Comparison of ENCODE assay signal across 14 cellular contexts in genomic region chr4:184748251-184748652, GRCh38. TPM values are rescaled to one million over a fixed set of nuclear protein-coding genes. Genes with fewer than 3 reads are reported as not detected.
A peak's percentile ranks its signal among the peaks of the same experiment; 100 is the strongest.
DNase-seq lines count a peak whose midpoint lies in the region; ATAC-seq lines count a peak whose summit lies in the region.
"Had no signal": no experiment of that assay in that cellular context is flagged by ENCODE, and none has a peak within 500 bp of the region (broad histone marks: within the 10 kb centered on the region; RNA-seq: fewer than 3 reads in every experiment).

No MANE protein-coding gene starts in this region.

- H3K4me1 ChIP-seq in subcutaneous abdominal adipose tissue (ENCODE audit: control insufficient read depth in 5 of 5, insufficient read depth in 5 of 5, low read length in 5 of 5), result peaks cover 10 to 59% (median 44%) of the 10 kb centered on the region in 5 donors

- intact Hi-C loops in dendritic cell treated with granulocyte-macrophage colony-stimulating factor and Interleukin-4, amounts not matched to agents 40 ng/mL and 50 ng/mL, for 4 days (cut with micrococcal nuclease), result loop anchor here (5.0 to 10.0 kb wide), 2 partner anchors 64 to 203 kb away; no protein-coding TSS in a partner anchor
- intact Hi-C loops in left colon (cut with DNase I, micrococcal nuclease), result no loop called here

- H3K4me1 Mint-ChIP-seq in dendritic cell treated with granulocyte-macrophage colony-stimulating factor and Interleukin-4, amounts not matched to agents 40 ng/mL and 50 ng/mL, for 4 days (ENCODE audit: low read depth), result peaks cover 64% of the 10 kb centered on the region

- no peaks in the 10 kb centered on the region for H3K27me3 ChIP-seq in subcutaneous abdominal adipose tissue (ENCODE audit: control insufficient read depth in 5 of 5, insufficient read depth in 4 of 5, low read length in 5 of 5)
- H3K27me3 ChIP-seq: spleen had no signal

- peak; percentile 42 for DNase-seq in LHCN-M2 (ENCODE audit: low read depth)
- peak; percentile 37 to 54 for DNase-seq in left colon
- DNase-seq in KG1 (lab: John Stamatoyannopoulos, UW), result no peak
- DNase-seq in activated CD8-positive, alpha-beta memory T cell treated with anti-CD3 and anti-CD28 coated beads for 24 hours, result no peak
- no peak for DNase-seq in middle frontal gyrus (ENCODE audit: extremely low spot score, low spot score)
- no peak for DNase-seq in mesenteric fat pad (ENCODE audit: low spot score)
- DNase-seq: activated CD4-positive, alpha-beta memory T cell treated with anti-CD3 and anti-CD28 coated beads, Interleukin-2, amount 10 ng/mL, durations not matched to agents 7 days and 5 days; activated naive CD8-positive, alpha-beta T cell treated with anti-CD3 and anti-CD28 coated beads, Interleukin-2, amount 50 U/mL, for 24 hours; GOT3; naive B cell; NCI-H2029 treated with DMSO at 0.1 percent for 48 hours; spleen had no signal

- no peaks in the 10 kb centered on the region for H3K27me3 Mint-ChIP-seq in dendritic cell treated with granulocyte-macrophage colony-stimulating factor and Interleukin-4, amounts not matched to agents 40 ng/mL and 50 ng/mL, for 4 days
- H3K27me3 Mint-ChIP-seq: activated CD4-positive, alpha-beta memory T cell treated with anti-CD3 and anti-CD28 coated beads, Interleukin-2, amount 10 ng/mL, durations not matched to agents 7 days and 5 days; activated naive CD8-positive, alpha-beta T cell treated with anti-CD3 and anti-CD28 coated beads, Interleukin-2, amount 50 U/mL, for 24 hours had no signal

- no peaks in the 10 kb centered on the region for H3K9me3 Mint-ChIP-seq in dendritic cell treated with granulocyte-macrophage colony-stimulating factor and Interleukin-4, amounts not matched to agents 40 ng/mL and 50 ng/mL, for 4 days
- H3K9me3 Mint-ChIP-seq: activated CD4-positive, alpha-beta memory T cell treated with anti-CD3 and anti-CD28 coated beads, Interleukin-2, amount 10 ng/mL, durations not matched to agents 7 days and 5 days; activated naive CD8-positive, alpha-beta T cell treated with anti-CD3 and anti-CD28 coated beads, Interleukin-2, amount 50 U/mL, for 24 hours had no signal

- peaks cover 0 to 4% (median under 1%) of the 10 kb centered on the region in 5 donors for H3K36me3 ChIP-seq in subcutaneous abdominal adipose tissue (ENCODE audit: control insufficient read depth in 5 of 5, insufficient read depth in 5 of 5, low read length in 5 of 5)

- no peak overlapping the region for H3K9ac ChIP-seq in subcutaneous abdominal adipose tissue (ENCODE audit: low read length in 5 of 5)

- H3K36me3 Mint-ChIP-seq in dendritic cell treated with granulocyte-macrophage colony-stimulating factor and Interleukin-4, amounts not matched to agents 40 ng/mL and 50 ng/mL, for 4 days (ENCODE audit: low read depth), result peaks cover 7% of the 10 kb centered on the region

- H3K27ac ChIP-seq in subcutaneous abdominal adipose tissue (ENCODE audit: low read depth, low read length), result peak overlapping the region; percentile 91

- no peak overlapping the region for H3K4me3 ChIP-seq in subcutaneous abdominal adipose tissue (ENCODE audit: low read depth in 1 of 5, low read length in 5 of 5)
- H3K4me3 ChIP-seq: spleen had no signal

- peak; percentile 62 for ATAC-seq in left colon
- ATAC-seq: activated naive CD8-positive, alpha-beta T cell treated with anti-CD3 and anti-CD28 coated beads, Interleukin-2, amount 50 U/mL, for 24 hours had no signal

- H3K4me3 Mint-ChIP-seq in dendritic cell treated with granulocyte-macrophage colony-stimulating factor and Interleukin-4, amounts not matched to agents 40 ng/mL and 50 ng/mL, for 4 days, result no peak overlapping the region
- H3K4me3 Mint-ChIP-seq: activated CD4-positive, alpha-beta memory T cell treated with anti-CD3 and anti-CD28 coated beads, Interleukin-2, amount 10 ng/mL, durations not matched to agents 7 days and 5 days; activated naive CD8-positive, alpha-beta T cell treated with anti-CD3 and anti-CD28 coated beads, Interleukin-2, amount 50 U/mL, for 24 hours; naive B cell had no signal

- no peaks in the 10 kb centered on the region for H3K9me3 ChIP-seq in subcutaneous abdominal adipose tissue (ENCODE audit: control insufficient read depth in 5 of 5, low read length in 5 of 5)
- H3K9me3 ChIP-seq: spleen had no signal

- H3K27ac Mint-ChIP-seq in dendritic cell treated with granulocyte-macrophage colony-stimulating factor and Interleukin-4, amounts not matched to agents 40 ng/mL and 50 ng/mL, for 4 days, result peak overlapping the region; percentile 92
- H3K27ac Mint-ChIP-seq: activated CD4-positive, alpha-beta memory T cell treated with anti-CD3 and anti-CD28 coated beads, Interleukin-2, amount 10 ng/mL, durations not matched to agents 7 days and 5 days; activated naive CD8-positive, alpha-beta T cell treated with anti-CD3 and anti-CD28 coated beads, Interleukin-2, amount 50 U/mL, for 24 hours; naive B cell had no signal

RNA-seq across cellular contexts. Expression of gene CENPU, which starts 14.4 kb away (rescaled TPM):
- 73.7 and 85.5 TPM in 2 replicates for total RNA-seq in LHCN-M2 (2014; rRNA removed)
- 15.5 TPM for polyA plus RNA-seq in LHCN-M2 (2012)
- 10 to 100 TPM in 1 of 2 donors, 1 to 10 TPM in 1; 5.8 to 11.8 TPM for total RNA-seq in left colon
- 3.0 TPM for total RNA-seq in mesenteric fat pad

Comparison
In these comparisons a context has a peak if more than half of its experiments do, and no peak if none do; other contexts are left out.
1. DNase-seq: peak in LHCN-M2 (single experiment) and left colon (2 of 2); none in KG1 (single experiment), activated CD8-positive, alpha-beta memory T cell treated with anti-CD3 and anti-CD28 coated beads for 24 hours (single experiment), middle frontal gyrus (single experiment) and mesenteric fat pad (single experiment).